In the genomic region with DNA sequence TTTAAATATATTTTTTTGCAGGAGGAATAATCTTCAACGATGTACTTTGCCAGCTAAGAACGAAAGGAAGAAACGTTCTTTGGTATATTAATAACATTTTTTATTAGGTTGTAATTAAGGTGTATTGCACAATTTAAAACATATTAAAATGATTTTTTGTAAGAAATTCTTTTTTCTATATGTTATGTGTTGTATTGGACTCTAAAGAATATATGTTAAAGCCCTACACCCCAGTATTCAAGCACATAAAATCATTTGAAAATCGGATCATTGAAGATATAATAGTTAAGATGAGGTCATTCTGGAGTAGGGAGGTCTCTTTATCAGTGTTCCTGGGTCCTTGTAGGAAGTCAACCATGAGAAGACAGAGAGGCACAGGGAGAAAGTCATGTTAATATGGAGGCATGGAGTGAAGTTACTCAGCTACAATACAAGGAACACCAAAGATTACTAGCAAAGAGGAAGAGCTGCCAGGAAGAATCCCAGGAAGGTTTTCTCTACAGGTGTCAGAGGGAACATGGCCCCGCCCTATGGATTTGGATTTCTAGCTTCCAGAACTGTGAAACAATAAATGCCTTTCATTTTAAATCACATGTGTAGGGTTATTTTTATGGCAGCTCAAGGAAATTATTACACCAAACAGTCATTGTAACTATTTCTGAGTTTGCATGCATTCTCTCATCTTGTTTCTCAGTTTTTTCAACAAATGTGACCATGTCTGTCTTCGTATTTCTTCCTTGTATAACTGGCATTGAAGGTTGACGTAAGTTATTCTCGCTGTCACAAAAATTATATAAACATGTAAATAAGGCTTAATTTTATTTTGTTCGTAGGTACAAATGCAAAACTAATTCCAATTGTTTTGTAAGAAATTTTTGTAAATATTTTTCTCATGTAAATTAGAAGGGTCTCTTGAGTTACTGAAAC, we compare ENCODE assay signal across 21 cellular contexts.
A peak's percentile ranks its signal among the peaks of the same experiment; 100 is the strongest.
DNase-seq lines count a peak whose midpoint lies in the region; ATAC-seq and TF ChIP-seq lines count a peak whose summit lies in the region.
"Had no signal": no experiment of that assay in that cellular context is flagged by ENCODE, and none has a peak within 500 bp of the region (broad histone marks: within the 10 kb centered on the region; RNA-seq: fewer than 3 reads in every experiment).

No MANE protein-coding gene starts in this region.

- H3K9me3 ChIP-seq in DND-41 (ENCODE audit: insufficient read depth, low read length, severe bottlenecking), result no peaks in the 10 kb centered on the region
- peaks cover 2% of the 10 kb centered on the region for H3K9me3 ChIP-seq in T-helper 17 cell (ENCODE audit: control insufficient read depth, low read length, poor library complexity, severe bottlenecking)
- H3K9me3 ChIP-seq in neural progenitor cell (ENCODE audit: low read depth), result no peaks in the 10 kb centered on the region
- H3K9me3 ChIP-seq: HAP-1, thoracic aorta had no signal

- peak overlapping the region; percentile 65; the same call in 1 of the 2 replicates for H3K4me2 ChIP-seq in DND-41 (ENCODE audit: insufficient read depth, low read length)
- H3K4me2 ChIP-seq in neural progenitor cell, result peak overlapping the region; percentile 8

- H2AFZ ChIP-seq in DND-41 (ENCODE audit: low read depth, low read length), result peak overlapping the region; percentile 75; the same call in 1 of the 2 replicates
- H2AFZ ChIP-seq in neural progenitor cell (replicated peaks), result no peak overlapping the region

- H3K4me3 Mint-ChIP-seq in IgD-negative memory B cell (peak overlapping the region in 1 of 4 donors; percentile 84), T-helper 17 cell (no peak overlapping the region), neural progenitor cell (no peak overlapping the region), glutamatergic neuron (ENCODE audit: unreplicated experiment) (no peak overlapping the region)

- H3K36me3 ChIP-seq in DND-41 (ENCODE audit: insufficient read depth, low read length), result no peaks in the 10 kb centered on the region
- H3K36me3 ChIP-seq in neural progenitor cell, result no peaks in the 10 kb centered on the region
- H3K36me3 ChIP-seq: HAP-1, thoracic aorta had no signal

- H3K4me1 Mint-ChIP-seq in IgD-negative memory B cell (peaks cover 42 to 66% (median 55%) of the 10 kb centered on the region in 3 donors), T-helper 17 cell (peaks cover 11% of the 10 kb centered on the region), neural progenitor cell (no peaks in the 10 kb centered on the region), glutamatergic neuron (ENCODE audit: low read depth, unreplicated experiment) (peaks cover 12% of the 10 kb centered on the region)

- H3K4me1 ChIP-seq in DND-41 (ENCODE audit: insufficient read depth, low read length) (peaks cover 62% of the 10 kb centered on the region), neural progenitor cell (no peaks in the 10 kb centered on the region)
- H3K4me1 ChIP-seq: HAP-1 had no signal

- H3K27ac Mint-ChIP-seq in IgD-negative memory B cell (peak overlapping the region in 2 of 3 donors; percentile 93 to 99), T-helper 17 cell (peak overlapping the region; percentile 86), neural progenitor cell (no peak overlapping the region), glutamatergic neuron (ENCODE audit: unreplicated experiment) (no peak overlapping the region)
- H3K27ac Mint-ChIP-seq: nephron progenitor cell had no signal

- H3K9me3 Mint-ChIP-seq in IgD-negative memory B cell, result no peaks in the 10 kb centered on the region
- H3K9me3 Mint-ChIP-seq in neural progenitor cell, result no peaks in the 10 kb centered on the region
- peaks cover 11% of the 10 kb centered on the region for H3K9me3 Mint-ChIP-seq in glutamatergic neuron (ENCODE audit: unreplicated experiment)
- H3K9me3 Mint-ChIP-seq: activated CD4-positive, alpha-beta memory T cell treated with anti-CD3 and anti-CD28 coated beads for 36 hours had no signal

- ATAC-seq in DND-41 (ENCODE audit: insufficient read depth, low read depth), result no peak
- ATAC-seq in T-helper 17 cell, result no peak
- ATAC-seq in GM18520 (IDR thresholded peaks at IDR 0.05; ENCODE audit: unreplicated experiment), result no peak
- no peak for ATAC-seq in HG02623 (IDR thresholded peaks at IDR 0.05; ENCODE audit: unreplicated experiment)
- ATAC-seq in GM18517 (IDR thresholded peaks at IDR 0.05; ENCODE audit: unreplicated experiment), result no peak
- ATAC-seq: left ventricle myocardium superior had no signal

- H3K9ac ChIP-seq in DND-41 (ENCODE audit: low read depth, low read length), result no peak overlapping the region
- H3K9ac ChIP-seq in neural progenitor cell, result no peak overlapping the region

- H4K20me1 ChIP-seq in DND-41 (ENCODE audit: insufficient read depth, low read length) (no peaks in the 10 kb centered on the region), neural progenitor cell (ENCODE audit: low read depth) (no peaks in the 10 kb centered on the region)

- H3K4me3 ChIP-seq in DND-41 (ENCODE audit: low read depth in 1 of 2, low read length in 2 of 2) (no peak overlapping the region), neural progenitor cell (no peak overlapping the region)
- H3K4me3 ChIP-seq: HAP-1 had no signal

- H3K79me2 ChIP-seq in DND-41 (ENCODE audit: insufficient read depth, low read length), result no peaks in the 10 kb centered on the region
- no peaks in the 10 kb centered on the region for H3K79me2 ChIP-seq in neural progenitor cell (ENCODE audit: low read depth)

- no peak for DNase-seq in DND-41
- DNase-seq in T-helper 17 cell, result no peak
- DNase-seq in neural progenitor cell (ENCODE audit: low spot score), result no peak
- no peak for DNase-seq in glutamatergic neuron
- DNase-seq: activated CD4-positive, alpha-beta memory T cell treated with anti-CD3 and anti-CD28 coated beads for 36 hours; activated CD4-positive, CD25-positive, alpha-beta regulatory T cell; activated effector memory CD4-positive, alpha-beta T cell treated with anti-CD3 and anti-CD28 coated beads, Interleukin-2, amount 50 U/mL, for 16 hours; cerebellar nuclear complex; DMS79; hippocampal formation; left ventricle myocardium superior; nephron progenitor cell; NK-92 treated with Interleukin-12 subunit alpha and Interleukin-12 subunit beta, amount 100 ng/mL, for 24 hours; T1000 had no signal

- H3K36me3 Mint-ChIP-seq in IgD-negative memory B cell (no peaks in the 10 kb centered on the region), T-helper 17 cell (ENCODE audit: low read depth) (peaks cover 3% of the 10 kb centered on the region), neural progenitor cell (no peaks in the 10 kb centered on the region), glutamatergic neuron (ENCODE audit: unreplicated experiment) (no peaks in the 10 kb centered on the region)
- H3K36me3 Mint-ChIP-seq: activated CD4-positive, alpha-beta memory T cell treated with anti-CD3 and anti-CD28 coated beads for 36 hours had no signal

- no peaks in the 10 kb centered on the region for H3F3A ChIP-seq in neural progenitor cell (ENCODE audit: low read depth)

- H3K27ac ChIP-seq in DND-41 (ENCODE audit: low read length), result peak overlapping the region; percentile 77
- no peak overlapping the region for H3K27ac ChIP-seq in neural progenitor cell
- H3K27ac ChIP-seq: epithelial cell of prostate, thoracic aorta had no signal

- TF ChIP-seq CTCF in DND-41 (IDR thresholded peaks at IDR 0.05; ENCODE audit: borderline replicate concordance, extremely low read depth, low read length, poor library complexity, severe bottlenecking) (no peak), neural progenitor cell (IDR thresholded peaks at IDR 0.05) (no peak), glutamatergic neuron (IDR thresholded peaks at IDR 0.05; ENCODE audit: partially characterized antibody, unreplicated experiment) (no peak)

- no peaks in the 10 kb centered on the region for H3K27me3 ChIP-seq in DND-41 (ENCODE audit: insufficient read depth, low read length, poor library complexity)
- peaks cover 99% of the 10 kb centered on the region for H3K27me3 ChIP-seq in neural progenitor cell

- peaks cover 1% of the 10 kb centered on the region for H3K27me3 Mint-ChIP-seq in IgD-negative memory B cell
- peaks cover 6% of the 10 kb centered on the region for H3K27me3 Mint-ChIP-seq in T-helper 17 cell
- H3K27me3 Mint-ChIP-seq in neural progenitor cell (ENCODE audit: insufficient read depth, low read depth), result peaks cover 21% of the 10 kb centered on the region
- peaks cover 13% of the 10 kb centered on the region for H3K27me3 Mint-ChIP-seq in glutamatergic neuron (ENCODE audit: unreplicated experiment)

Comparison
In these comparisons a context has a peak if more than half of its experiments do, and no peak if none do; other contexts are left out.
1. H3K27ac Mint-ChIP-seq: peak in IgD-negative memory B cell (2 of 3) and T-helper 17 cell (single experiment); none in neural progenitor cell (single experiment) and glutamatergic neuron (single experiment).